ENCODE assay signal across 8 cellular contexts in the genomic region with DNA sequence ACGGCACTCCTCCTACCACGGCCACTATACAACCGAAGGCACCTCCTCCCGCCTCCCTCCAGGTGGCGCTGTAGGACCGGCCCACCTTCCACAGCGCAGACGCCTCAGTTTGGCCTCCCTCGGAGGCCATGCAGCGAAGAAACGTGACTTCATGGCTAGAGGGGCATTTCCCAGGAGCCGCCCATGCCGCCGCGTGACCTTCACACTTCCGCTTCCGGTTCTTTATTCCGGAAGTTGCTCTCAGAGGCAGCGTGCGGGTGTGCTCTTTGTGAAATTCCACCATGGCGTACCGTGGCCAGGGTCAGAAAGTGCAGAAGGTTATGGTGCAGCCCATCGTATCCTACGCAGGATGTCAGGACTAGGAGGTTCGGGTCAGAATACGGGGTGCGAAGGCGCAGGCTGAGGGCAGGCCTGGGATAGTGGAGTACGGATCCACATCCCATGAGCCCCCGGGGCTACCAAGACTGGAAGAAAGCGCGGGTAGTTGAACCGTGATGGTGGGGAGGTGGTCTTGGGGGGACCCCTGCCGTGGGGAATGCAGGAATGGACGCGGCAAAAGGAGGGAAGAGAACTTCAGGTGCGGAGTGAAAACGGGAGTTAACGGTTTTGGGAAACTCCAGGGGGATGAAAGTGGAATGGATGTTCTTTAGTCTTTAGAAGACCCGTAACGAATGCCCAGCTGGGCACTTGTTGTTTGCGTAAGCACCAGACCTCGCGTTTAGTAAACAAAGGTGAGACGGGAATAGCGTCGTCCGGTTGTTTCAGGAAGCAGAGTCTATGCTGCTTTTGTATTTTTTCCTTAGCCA. TPM values are rescaled to one million over a fixed set of nuclear protein-coding genes. Genes with fewer than 3 reads are reported as not detected.
DNase-seq lines count a peak whose midpoint lies in the region; ATAC-seq and TF ChIP-seq lines count a peak whose summit lies in the region.

A gene (plus strand): TSS at position 221 of the 806 bp plus-strand sequence. CDS start 61 bp downstream, at position 282.

- H3K9me3 ChIP-seq in WERI-Rb-1 (ENCODE audit: severe bottlenecking) (no peaks in the 10 kb centered on the region), mammary epithelial cell (replicated peaks; ENCODE audit: insufficient read depth, low read length) (no peaks in the 10 kb centered on the region), smooth muscle cell (replicated peaks; ENCODE audit: low read depth) (no peaks in the 10 kb centered on the region)

- BruUV-seq in mammary epithelial cell (replicated peaks; lab: Mats Ljungman, UMichigan) = TSS peak; percentile 40

- H2AFZ ChIP-seq in mammary epithelial cell (ENCODE audit: low read depth, low read length) = peak within 1 kb of the TSS; percentile 85
- H2AFZ ChIP-seq in smooth muscle cell (ENCODE audit: low read depth) = peak within 1 kb of the TSS; percentile 40

- H3K4me3 ChIP-seq in WERI-Rb-1 (ENCODE audit: low read depth, low read length) (peak within 1 kb of the TSS; percentile 54), mammary epithelial cell (replicated peaks in 1 of 3; ENCODE audit: insufficient read depth in 1 of 3, low read depth in 2 of 3, low read length in 3 of 3) (peak within 1 kb of the TSS; percentile 59 to 92 (median 74)), smooth muscle cell (peak within 1 kb of the TSS; percentile 71)

- H3K79me2 ChIP-seq in mammary epithelial cell (ENCODE audit: insufficient read depth, low read length) = peaks cover 47% of the 10 kb centered on the region
- peaks cover 20% of the 10 kb centered on the region for H3K79me2 ChIP-seq in smooth muscle cell (ENCODE audit: low read depth)

- WGBS in mammary epithelial cell (ENCODE audit: low coverage, missing lambda C conversion rate) = 3% methylated on average over 47 of the region's 48 CpGs
- WGBS in smooth muscle cell (ENCODE audit: low lambda C conversion rate) = 1% methylated on average over 48 of the region's 48 CpGs

- H4K20me1 ChIP-seq in mammary epithelial cell (ENCODE audit: insufficient read depth, low read length) = no peaks in the 10 kb centered on the region
- no peaks in the 10 kb centered on the region for H4K20me1 ChIP-seq in smooth muscle cell (ENCODE audit: low read depth)

- dilution Hi-C loops in mammary epithelial cell (cut with HindIII; ENCODE audit: low sequenced_read_pairs) = no loop called here

- H3K4me1 ChIP-seq in mammary epithelial cell (ENCODE audit: insufficient read depth, low read length) = peaks cover 22% of the 10 kb centered on the region
- peaks cover 11% of the 10 kb centered on the region for H3K4me1 ChIP-seq in smooth muscle cell (ENCODE audit: low read depth)

- peaks cover 18% of the 10 kb centered on the region for H3F3A ChIP-seq in smooth muscle cell (ENCODE audit: low read depth)

- intact Hi-C loops in mammary epithelial cell (cut with micrococcal nuclease) = loop anchor here (1.0 to 5.0 kb wide), 8 partner anchors 212 to 646 kb away; a partner anchor contains a TSS

- DNase-seq in AG08396 (ENCODE audit: low spot score) = peak; percentile 94
- DNase-seq in NCI-H2227 (lab: John Stamatoyannopoulos, UW; ENCODE audit: unreplicated experiment) = peak; percentile 99
- DNase-seq in WERI-Rb-1 = peak; percentile 100
- DNase-seq in mammary epithelial cell = peak; percentile 97
- peak; percentile 92 for DNase-seq in iPS-NIHi11 (ENCODE audit: low spot score)
- peak; percentile 84 for DNase-seq in smooth muscle cell (lab: John Stamatoyannopoulos, UW; ENCODE audit: unreplicated experiment)

- CTCF ChIA-PET in mammary epithelial cell (lab: Charles Lee; ENCODE audit: low non-redundant PET) = interaction anchor here (0.6 to 1.4 kb wide), 4 partner anchors 268 to 405 kb away, joined by 3 to 19 read pairs (median 5); no protein-coding TSS in a partner anchor

- H3K27ac ChIP-seq in WERI-Rb-1 = peak within 1 kb of the TSS; percentile 95
- H3K27ac ChIP-seq in mammary epithelial cell (ENCODE audit: insufficient read depth, low read depth, low read length) = peak within 1 kb of the TSS; percentile 82
- H3K27ac ChIP-seq in smooth muscle cell (ENCODE audit: low read depth) = peak within 1 kb of the TSS; percentile 27

- TF ChIP-seq CTCF in WERI-Rb-1 (IDR thresholded peaks at IDR 0.05; ENCODE audit: low read depth, low read length) = peak; percentile 100
- peak; percentile 80 to 94 for TF ChIP-seq CTCF in mammary epithelial cell (conservative IDR thresholded peaks at IDR 0.05 in 1 of 2, IDR thresholded peaks at IDR 0.05 in 1 of 2; ENCODE audit: extremely low read depth in 1 of 2, insufficient read depth in 1 of 2, low read depth in 1 of 2, low read length in 2 of 2)
- TF ChIP-seq CTCF in smooth muscle cell (IDR thresholded peaks at IDR 0.05; ENCODE audit: borderline replicate concordance, insufficient read depth, poor library complexity, severe bottlenecking) = peak; percentile 82

- in situ Hi-C loops in mammary epithelial cell (cut with MboI; ENCODE audit: low sequenced_read_pairs in 2 of 2) = loop anchor here in 1 of 2 donors (25.0 kb wide), 1 partner anchor 501 kb away; a partner anchor contains a TSS

- peaks cover 49% of the 10 kb centered on the region for H3K36me3 ChIP-seq in WERI-Rb-1
- peaks cover 19% of the 10 kb centered on the region for H3K36me3 ChIP-seq in mammary epithelial cell (ENCODE audit: insufficient read depth, low read length)
- H3K36me3 ChIP-seq in smooth muscle cell (ENCODE audit: low read depth) = no peaks in the 10 kb centered on the region

- peak within 1 kb of the TSS; percentile 89 for H3K9ac ChIP-seq in mammary epithelial cell (ENCODE audit: insufficient read depth, low read length)
- peak within 1 kb of the TSS; percentile 84 for H3K9ac ChIP-seq in smooth muscle cell (ENCODE audit: low read depth)

- H3K4me2 ChIP-seq in mammary epithelial cell (ENCODE audit: insufficient read depth, low read depth, low read length) (peak within 1 kb of the TSS; percentile 91), smooth muscle cell (peak within 1 kb of the TSS; percentile 88)

- ATAC-seq in GM18907 (IDR thresholded peaks at IDR 0.05; ENCODE audit: unreplicated experiment) = peak; percentile 95
- peak; percentile 97 for ATAC-seq in HG03159 (IDR thresholded peaks at IDR 0.05; ENCODE audit: unreplicated experiment)

- no peaks in the 10 kb centered on the region for H3K27me3 ChIP-seq in WERI-Rb-1 (ENCODE audit: insufficient read depth, low read depth, severe bottlenecking)
- H3K27me3 ChIP-seq in mammary epithelial cell (ENCODE audit: insufficient read depth, low read length) = no peaks in the 10 kb centered on the region
- H3K27me3 ChIP-seq in smooth muscle cell (ENCODE audit: low read depth) = no peaks in the 10 kb centered on the region

RNA-seq across cellular contexts. Expression of the gene that starts here (rescaled TPM):
- 100 to 1,000 TPM in 1 of 2 donors, 10 to 100 TPM in 1; 21.7 to 131 TPM for total RNA-seq in mammary epithelial cell
- 247 TPM for polyA plus RNA-seq in mammary epithelial cell
- polyA minus RNA-seq in mammary epithelial cell = 77.2 TPM
- total RNA-seq in smooth muscle cell = 95.4 and 96.5 TPM in 2 replicates
- polyA plus RNA-seq in smooth muscle cell = 293 and 301 TPM in 2 replicates

Comparison
In these comparisons a context has a peak if more than half of its experiments do, and no peak if none do; other contexts are left out.
1. Peak in every context shown above with its lines: DNase-seq, ATAC-seq, H3K4me3 ChIP-seq and H3K27ac ChIP-seq.
2. H3K27ac ChIP-seq: peak in every context shown above with its lines; median percentile 95 in WERI-Rb-1; 82 in mammary epithelial cell; 27 in smooth muscle cell.